In the genomic region with DNA sequence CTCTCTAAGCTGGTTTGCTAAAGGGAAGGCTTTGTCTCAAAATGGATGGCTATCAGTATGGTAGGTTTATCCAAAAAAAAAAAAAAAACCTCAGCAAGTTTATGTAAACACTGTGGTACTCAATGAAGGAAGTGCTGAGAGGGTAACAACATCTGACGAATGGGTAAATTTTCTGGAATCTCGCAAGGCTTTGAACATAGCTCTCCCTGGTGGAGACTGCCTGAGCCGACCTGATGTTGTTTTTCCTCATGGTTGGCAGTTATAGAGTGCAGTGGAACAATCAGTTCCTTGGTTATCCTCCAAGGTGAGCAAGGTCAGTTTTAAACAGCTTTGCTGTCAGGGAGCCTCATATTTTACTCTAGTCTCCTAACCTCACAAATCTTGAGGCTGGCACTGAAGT, we compare ENCODE assay signal across 8 cellular contexts.
DNase-seq lines count a peak whose midpoint lies in the region; ATAC-seq and TF ChIP-seq lines count a peak whose summit lies in the region.

No MANE protein-coding gene starts in this region.

- H3K36me3 Mint-ChIP-seq in chondrocyte (ENCODE audit: low read depth), result no peaks in the 10 kb centered on the region

- no peaks in the 10 kb centered on the region for H3K4me1 Mint-ChIP-seq in chondrocyte (ENCODE audit: low read depth)

- no peak overlapping the region for H3K27ac Mint-ChIP-seq in chondrocyte (ENCODE audit: unreplicated experiment)

- H3K27me3 Mint-ChIP-seq in chondrocyte (ENCODE audit: low read depth), result peaks cover 13% of the 10 kb centered on the region

- H3K4me3 Mint-ChIP-seq in chondrocyte (ENCODE audit: unreplicated experiment), result no peak overlapping the region

- H3K9me3 Mint-ChIP-seq in chondrocyte (ENCODE audit: low read depth), result no peaks in the 10 kb centered on the region

- TF ChIP-seq CTCF in chondrocyte (IDR thresholded peaks at IDR 0.05), result peak; percentile 57

- no peak for ATAC-seq in HG02885 (IDR thresholded peaks at IDR 0.05; ENCODE audit: poor library complexity, unreplicated experiment)
- ATAC-seq in GM18502 (IDR thresholded peaks at IDR 0.05; ENCODE audit: poor library complexity, unreplicated experiment), result no peak

- DNase-seq in DMS 273 (lab: John Stamatoyannopoulos, UW; ENCODE audit: unreplicated experiment) (peak; percentile 70), M059J (ENCODE audit: low read depth) (peak; percentile 73), chondrocyte (ENCODE audit: low spot score) (no peak), medulla oblongata (ENCODE audit: extremely low spot score) (peak; percentile 9), NCI-H774 (lab: John Stamatoyannopoulos, UW) (no peak), activated gamma-delta T cell (lab: John Stamatoyannopoulos, UW) (no peak)

Comparison
In these comparisons a context has a peak if more than half of its experiments do, and no peak if none do; other contexts are left out.
1. DNase-seq: peak in DMS 273 (single experiment), M059J (single experiment) and medulla oblongata (single experiment); none in chondrocyte (single experiment), NCI-H774 (single experiment) and activated gamma-delta T cell (single experiment).